Comparison of ENCODE assay signal across 1 cellular context in the genomic region with DNA sequence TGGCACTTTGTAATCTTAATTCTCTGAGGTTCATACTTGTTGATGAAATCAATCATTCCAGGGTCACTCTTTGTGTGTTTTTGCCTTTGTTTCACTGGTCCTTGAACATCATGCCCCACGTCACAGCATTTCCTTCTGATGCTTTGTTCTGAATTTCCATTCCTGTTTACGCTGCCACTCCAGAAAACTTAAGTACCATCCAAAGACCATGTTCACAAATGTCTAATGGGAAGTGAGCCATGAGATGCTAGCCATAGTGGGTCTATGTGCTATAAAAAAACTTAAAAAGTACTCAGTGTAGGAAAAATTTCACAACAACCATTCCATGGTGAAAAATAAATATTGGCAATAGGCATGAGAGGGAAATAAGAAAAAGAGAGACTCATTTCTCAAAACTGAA.
TF ChIP-seq lines count a peak whose summit lies in the region.

No MANE protein-coding gene starts in this region.

TF ChIP-seq in IMR-90, 13 proteins besides CTCF, POLR2A, EP300 and RAD21:
- TF ChIP-seq MAFK (IDR thresholded peaks at IDR 0.05; ENCODE audit: low read depth, low read length): no peak
- TF ChIP-seq CHD1 (IDR thresholded peaks at IDR 0.05; ENCODE audit: low read depth, low read length): no peak
- no peak for TF ChIP-seq FOS (IDR thresholded peaks at IDR 0.05; ENCODE audit: low read depth, low read length)
- TF ChIP-seq NFE2L2 (IDR thresholded peaks at IDR 0.05; ENCODE audit: low read depth, low read length): no peak
- no peak for TF ChIP-seq SMC3 (IDR thresholded peaks at IDR 0.05; ENCODE audit: low read depth, low read length)
- no peak for TF ChIP-seq RFX5 (IDR thresholded peaks at IDR 0.05; ENCODE audit: low read depth, low read length)
- TF ChIP-seq, protein P1, sequence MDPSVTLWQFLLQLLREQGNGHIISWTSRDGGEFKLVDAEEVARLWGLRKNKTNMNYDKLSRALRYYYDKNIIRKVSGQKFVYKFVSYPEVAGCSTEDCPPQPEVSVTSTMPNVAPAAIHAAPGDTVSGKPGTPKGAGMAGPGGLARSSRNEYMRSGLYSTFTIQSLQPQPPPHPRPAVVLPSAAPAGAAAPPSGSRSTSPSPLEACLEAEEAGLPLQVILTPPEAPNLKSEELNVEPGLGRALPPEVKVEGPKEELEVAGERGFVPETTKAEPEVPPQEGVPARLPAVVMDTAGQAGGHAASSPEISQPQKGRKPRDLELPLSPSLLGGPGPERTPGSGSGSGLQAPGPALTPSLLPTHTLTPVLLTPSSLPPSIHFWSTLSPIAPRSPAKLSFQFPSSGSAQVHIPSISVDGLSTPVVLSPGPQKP (IDR thresholded peaks at IDR 0.05; ENCODE audit: borderline replicate concordance, low read depth, low read length): no peak
- no peak for TF ChIP-seq BHLHE40 (IDR thresholded peaks at IDR 0.05; ENCODE audit: low read depth, low read length)
- TF ChIP-seq CEBPB (IDR thresholded peaks at IDR 0.05; ENCODE audit: low read depth, low read length): no peak
- TF ChIP-seq, protein P2, sequence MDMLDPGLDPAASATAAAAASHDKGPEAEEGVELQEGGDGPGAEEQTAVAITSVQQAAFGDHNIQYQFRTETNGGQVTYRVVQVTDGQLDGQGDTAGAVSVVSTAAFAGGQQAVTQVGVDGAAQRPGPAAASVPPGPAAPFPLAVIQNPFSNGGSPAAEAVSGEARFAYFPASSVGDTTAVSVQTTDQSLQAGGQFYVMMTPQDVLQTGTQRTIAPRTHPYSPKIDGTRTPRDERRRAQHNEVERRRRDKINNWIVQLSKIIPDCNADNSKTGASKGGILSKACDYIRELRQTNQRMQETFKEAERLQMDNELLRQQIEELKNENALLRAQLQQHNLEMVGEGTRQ (IDR thresholded peaks at IDR 0.05; ENCODE audit: low read depth, low read length): no peak
- TF ChIP-seq MAZ (IDR thresholded peaks at IDR 0.05; ENCODE audit: borderline replicate concordance, low read depth, low read length): no peak
- no peak for TF ChIP-seq RCOR1 (IDR thresholded peaks at IDR 0.05; ENCODE audit: insufficient replicate concordance, low read length)
- TF ChIP-seq MXI1 (IDR thresholded peaks at IDR 0.05; ENCODE audit: borderline replicate concordance, low read depth, low read length): no peak
